In genomic region chrX:51242212-51242611, GRCh38 we compare ENCODE assay signal across 29 cellular contexts.
"Had no signal": no experiment of that assay in that cellular context is flagged by ENCODE, and none has a peak within 500 bp of the region (broad histone marks: within the 10 kb centered on the region; RNA-seq: fewer than 3 reads in every experiment).

No MANE protein-coding gene starts in this region.

- H3K27ac ChIP-seq: colonic mucosa, coronary artery, dorsolateral prefrontal cortex, epithelial cell of prostate, esophagus muscularis mucosa, esophagus squamous epithelium, foreskin keratinocyte, gastrocnemius medialis, gastroesophageal sphincter, heart left ventricle, heart right ventricle, hepatocyte had no signal

- H3K79me2 ChIP-seq: hepatocyte had no signal

- H2AFZ ChIP-seq: hepatocyte had no signal

- H3K4me1 ChIP-seq: colonic mucosa, esophagus muscularis mucosa, esophagus squamous epithelium, foreskin keratinocyte, gastrocnemius medialis, gastroesophageal sphincter, heart left ventricle, heart right ventricle had no signal

- FAIRE-seq: colon, endometrium, endothelial cell of umbilical vein, frontal cortex had no signal

- H3K36me3 ChIP-seq: colonic mucosa, esophagus muscularis mucosa, esophagus squamous epithelium, gastrocnemius medialis, gastroesophageal sphincter, heart left ventricle, heart right ventricle had no signal

- DNase-seq: colonic mucosa; cortex of kidney; dermis blood vessel endothelial cell; dorsolateral prefrontal cortex; effector CD4-positive, alpha-beta T cell; effector CD8-positive, alpha-beta T cell; effector memory CD4-positive, alpha-beta T cell; effector memory CD8-positive, alpha-beta T cell; endodermal cell; erythroblast; esophagus squamous epithelium; foreskin fibroblast; foreskin keratinocyte; foreskin melanocyte; gastrocnemius medialis; glutamatergic neuron; head of caudate nucleus; heart left ventricle; heart right ventricle had no signal

- H3K27me3 ChIP-seq: colonic mucosa, esophagus muscularis mucosa, esophagus squamous epithelium, foreskin keratinocyte, gastrocnemius medialis, gastroesophageal sphincter, heart right ventricle, hepatocyte had no signal

- ATAC-seq: effector memory CD8-positive, alpha-beta T cell; esophagus mucosa; foreskin keratinocyte; gastrocnemius medialis; gastroesophageal sphincter; heart left ventricle; heart right ventricle had no signal

- H3K4me2 ChIP-seq: hepatocyte had no signal

- H3K9me3 ChIP-seq: colonic mucosa, gastroesophageal sphincter had no signal

- H3K4me3 ChIP-seq: colonic mucosa, coronary artery, dorsolateral prefrontal cortex, esophagus muscularis mucosa, esophagus squamous epithelium, gastrocnemius medialis, gastroesophageal sphincter, heart left ventricle, heart right ventricle, hepatocyte had no signal
